12 cellular contexts compared by ENCODE assay signal in genomic region chr7:106260136-106260561, GRCh38. TPM values are rescaled to one million over a fixed set of nuclear protein-coding genes. Genes with fewer than 3 reads are reported as not detected.
DNase-seq lines count a peak whose midpoint lies in the region; ATAC-seq and TF ChIP-seq lines count a peak whose summit lies in the region.
"Had no signal": no experiment of that assay in that cellular context is flagged by ENCODE, and none has a peak within 500 bp of the region (broad histone marks: within the 10 kb centered on the region; RNA-seq: fewer than 3 reads in every experiment).

No MANE protein-coding gene starts in this region.

- no peaks in the 10 kb centered on the region for H3K27me3 ChIP-seq in prostate gland (replicated peaks; ENCODE audit: insufficient read depth)
- H3K27me3 ChIP-seq: heart left ventricle had no signal

- H3K4me3 Mint-ChIP-seq in activated naive CD8-positive, alpha-beta T cell treated with anti-CD3 and anti-CD28 coated beads, Interleukin-2, amount 10 ng/mL, durations not matched to agents 7 days and 5 days, result peak overlapping the region; percentile 69
- H3K4me3 Mint-ChIP-seq in stimulated activated memory B cell treated with anti-CD40 and anti-IgM and Interleukin-4, amounts not matched to agents 10 μg/mL and 1 μg/mL and 100 μg/mL, for 72 hours, result no peak overlapping the region

- no peak overlapping the region for H3K4me3 ChIP-seq in prostate gland
- H3K4me3 ChIP-seq: heart left ventricle, mucosa of descending colon had no signal

- no peaks in the 10 kb centered on the region for H3K27me3 Mint-ChIP-seq in activated naive CD8-positive, alpha-beta T cell treated with anti-CD3 and anti-CD28 coated beads, Interleukin-2, amount 10 ng/mL, durations not matched to agents 7 days and 5 days
- H3K27me3 Mint-ChIP-seq in stimulated activated memory B cell treated with anti-CD40 and anti-IgM and Interleukin-4, amounts not matched to agents 10 μg/mL and 1 μg/mL and 100 μg/mL, for 72 hours, result no peaks in the 10 kb centered on the region

- POLR2A ChIA-PET in activated naive CD8-positive, alpha-beta T cell treated with anti-CD3 and anti-CD28 coated beads, Interleukin-2, amount 10 ng/mL, durations not matched to agents 7 days and 5 days (lab: Charles Lee), result interaction anchor here (0.6 to 1.2 kb wide), 3 partner anchors 21 to 36 kb away, joined by 3 to 10 read pairs (median 3); partner anchors contain the start of gene NAMPT

- no peak for TF ChIP-seq CTCF in prostate gland (IDR thresholded peaks at IDR 0.05)

- no peaks in the 10 kb centered on the region for H3K9me3 Mint-ChIP-seq in activated naive CD8-positive, alpha-beta T cell treated with anti-CD3 and anti-CD28 coated beads, Interleukin-2, amount 10 ng/mL, durations not matched to agents 7 days and 5 days
- no peaks in the 10 kb centered on the region for H3K9me3 Mint-ChIP-seq in stimulated activated memory B cell treated with anti-CD40 and anti-IgM and Interleukin-4, amounts not matched to agents 10 μg/mL and 1 μg/mL and 100 μg/mL, for 72 hours

- intact Hi-C loops in prostate gland (cut with DNase I), result no loop called here

- no peaks in the 10 kb centered on the region for H3K9me3 ChIP-seq in prostate gland
- H3K9me3 ChIP-seq: heart left ventricle, mucosa of descending colon had no signal

- H3K36me3 ChIP-seq in prostate gland, result no peaks in the 10 kb centered on the region

- H3K27ac ChIP-seq in prostate gland, result no peak overlapping the region
- H3K27ac ChIP-seq: heart left ventricle had no signal

- ATAC-seq in GM18907 (IDR thresholded peaks at IDR 0.05; ENCODE audit: unreplicated experiment), result peak; percentile 68
- peak; percentile 68 for ATAC-seq in HG03095 (IDR thresholded peaks at IDR 0.05; ENCODE audit: unreplicated experiment)
- ATAC-seq in activated naive CD8-positive, alpha-beta T cell treated with anti-CD3 and anti-CD28 coated beads, Interleukin-2, amount 10 ng/mL, durations not matched to agents 7 days and 5 days (ENCODE audit: low read depth), result peak; percentile 85
- ATAC-seq in stimulated activated memory B cell treated with anti-CD40 and anti-IgM and Interleukin-4, amounts not matched to agents 10 μg/mL and 1 μg/mL and 100 μg/mL, for 72 hours, result no peak
- ATAC-seq: mucosa of descending colon had no signal

- peak overlapping the region; percentile 72 for H3K27ac Mint-ChIP-seq in activated naive CD8-positive, alpha-beta T cell treated with anti-CD3 and anti-CD28 coated beads, Interleukin-2, amount 10 ng/mL, durations not matched to agents 7 days and 5 days
- no peak overlapping the region for H3K27ac Mint-ChIP-seq in stimulated activated memory B cell treated with anti-CD40 and anti-IgM and Interleukin-4, amounts not matched to agents 10 μg/mL and 1 μg/mL and 100 μg/mL, for 72 hours

- 66% methylated on average over 2 of the region's 2 CpGs for WGBS in prostate gland

- H3K4me1 ChIP-seq in prostate gland (replicated peaks), result no peaks in the 10 kb centered on the region

- DNase-seq in AG08395 (ENCODE audit: low spot score) (peak; percentile 10), NCI-H187 treated with DMSO at 0.1 percent for 48 hours (lab: John Stamatoyannopoulos, UW) (no peak), COR-L47 (lab: John Stamatoyannopoulos, UW) (no peak), prostate gland (ENCODE audit: low spot score) (no peak)
- no peak for DNase-seq in activated naive CD8-positive, alpha-beta T cell treated with anti-CD3 and anti-CD28 coated beads, Interleukin-2, amount 10 ng/mL, durations not matched to agents 7 days and 5 days
- DNase-seq: AML-193, heart left ventricle, mucosa of descending colon, NCI-H1417 treated with DMSO at 0.1 percent for 48 hours had no signal

- H3K36me3 Mint-ChIP-seq in activated naive CD8-positive, alpha-beta T cell treated with anti-CD3 and anti-CD28 coated beads, Interleukin-2, amount 10 ng/mL, durations not matched to agents 7 days and 5 days, result peaks cover 39% of the 10 kb centered on the region
- peaks cover 71% of the 10 kb centered on the region for H3K36me3 Mint-ChIP-seq in stimulated activated memory B cell treated with anti-CD40 and anti-IgM and Interleukin-4, amounts not matched to agents 10 μg/mL and 1 μg/mL and 100 μg/mL, for 72 hours

- peaks cover 16% of the 10 kb centered on the region for H3K4me1 Mint-ChIP-seq in activated naive CD8-positive, alpha-beta T cell treated with anti-CD3 and anti-CD28 coated beads, Interleukin-2, amount 10 ng/mL, durations not matched to agents 7 days and 5 days
- H3K4me1 Mint-ChIP-seq in stimulated activated memory B cell treated with anti-CD40 and anti-IgM and Interleukin-4, amounts not matched to agents 10 μg/mL and 1 μg/mL and 100 μg/mL, for 72 hours, result no peaks in the 10 kb centered on the region

- TF ChIP-seq POLR2A in prostate gland (IDR thresholded peaks at IDR 0.05), result no peak

RNA-seq across cellular contexts. Expression of gene NAMPT, which starts 24.6 kb away (rescaled TPM):
- 10 to 100 TPM; 63.8 to 65.7 TPM for total RNA-seq in activated naive CD8-positive, alpha-beta T cell treated with anti-CD3 and anti-CD28 coated beads, Interleukin-2, amount 10 ng/mL, durations not matched to agents 7 days and 5 days
- 100 to 1,000 TPM; 108 to 284 TPM for total RNA-seq in prostate gland
